Comparison of ENCODE assay signal across 1 cellular context in the genomic region with DNA sequence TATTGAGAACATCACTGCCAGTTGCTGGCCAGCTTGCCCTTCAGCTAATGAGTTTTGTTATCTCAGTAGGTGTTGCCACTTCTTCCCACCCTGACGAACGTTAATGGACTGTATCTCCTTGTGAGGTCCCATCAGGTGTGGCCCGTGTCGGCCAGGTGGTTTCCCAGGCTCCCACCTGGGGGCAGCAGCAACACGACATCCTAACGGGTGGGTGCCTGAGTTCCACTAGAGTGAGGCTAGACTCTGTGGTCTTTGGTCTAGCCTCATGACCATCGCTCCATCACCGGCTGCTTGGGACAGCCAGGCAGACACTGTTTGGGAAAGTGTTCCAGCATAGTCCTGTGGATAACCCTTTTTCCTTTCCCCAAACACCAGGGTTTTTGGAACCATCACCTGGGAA.
TF ChIP-seq lines count a peak whose summit lies in the region.

No MANE protein-coding gene starts in this region.

TF ChIP-seq in GM23338, 12 proteins besides CTCF, POLR2A, EP300 and RAD21:
- TF ChIP-seq, protein P1, sequence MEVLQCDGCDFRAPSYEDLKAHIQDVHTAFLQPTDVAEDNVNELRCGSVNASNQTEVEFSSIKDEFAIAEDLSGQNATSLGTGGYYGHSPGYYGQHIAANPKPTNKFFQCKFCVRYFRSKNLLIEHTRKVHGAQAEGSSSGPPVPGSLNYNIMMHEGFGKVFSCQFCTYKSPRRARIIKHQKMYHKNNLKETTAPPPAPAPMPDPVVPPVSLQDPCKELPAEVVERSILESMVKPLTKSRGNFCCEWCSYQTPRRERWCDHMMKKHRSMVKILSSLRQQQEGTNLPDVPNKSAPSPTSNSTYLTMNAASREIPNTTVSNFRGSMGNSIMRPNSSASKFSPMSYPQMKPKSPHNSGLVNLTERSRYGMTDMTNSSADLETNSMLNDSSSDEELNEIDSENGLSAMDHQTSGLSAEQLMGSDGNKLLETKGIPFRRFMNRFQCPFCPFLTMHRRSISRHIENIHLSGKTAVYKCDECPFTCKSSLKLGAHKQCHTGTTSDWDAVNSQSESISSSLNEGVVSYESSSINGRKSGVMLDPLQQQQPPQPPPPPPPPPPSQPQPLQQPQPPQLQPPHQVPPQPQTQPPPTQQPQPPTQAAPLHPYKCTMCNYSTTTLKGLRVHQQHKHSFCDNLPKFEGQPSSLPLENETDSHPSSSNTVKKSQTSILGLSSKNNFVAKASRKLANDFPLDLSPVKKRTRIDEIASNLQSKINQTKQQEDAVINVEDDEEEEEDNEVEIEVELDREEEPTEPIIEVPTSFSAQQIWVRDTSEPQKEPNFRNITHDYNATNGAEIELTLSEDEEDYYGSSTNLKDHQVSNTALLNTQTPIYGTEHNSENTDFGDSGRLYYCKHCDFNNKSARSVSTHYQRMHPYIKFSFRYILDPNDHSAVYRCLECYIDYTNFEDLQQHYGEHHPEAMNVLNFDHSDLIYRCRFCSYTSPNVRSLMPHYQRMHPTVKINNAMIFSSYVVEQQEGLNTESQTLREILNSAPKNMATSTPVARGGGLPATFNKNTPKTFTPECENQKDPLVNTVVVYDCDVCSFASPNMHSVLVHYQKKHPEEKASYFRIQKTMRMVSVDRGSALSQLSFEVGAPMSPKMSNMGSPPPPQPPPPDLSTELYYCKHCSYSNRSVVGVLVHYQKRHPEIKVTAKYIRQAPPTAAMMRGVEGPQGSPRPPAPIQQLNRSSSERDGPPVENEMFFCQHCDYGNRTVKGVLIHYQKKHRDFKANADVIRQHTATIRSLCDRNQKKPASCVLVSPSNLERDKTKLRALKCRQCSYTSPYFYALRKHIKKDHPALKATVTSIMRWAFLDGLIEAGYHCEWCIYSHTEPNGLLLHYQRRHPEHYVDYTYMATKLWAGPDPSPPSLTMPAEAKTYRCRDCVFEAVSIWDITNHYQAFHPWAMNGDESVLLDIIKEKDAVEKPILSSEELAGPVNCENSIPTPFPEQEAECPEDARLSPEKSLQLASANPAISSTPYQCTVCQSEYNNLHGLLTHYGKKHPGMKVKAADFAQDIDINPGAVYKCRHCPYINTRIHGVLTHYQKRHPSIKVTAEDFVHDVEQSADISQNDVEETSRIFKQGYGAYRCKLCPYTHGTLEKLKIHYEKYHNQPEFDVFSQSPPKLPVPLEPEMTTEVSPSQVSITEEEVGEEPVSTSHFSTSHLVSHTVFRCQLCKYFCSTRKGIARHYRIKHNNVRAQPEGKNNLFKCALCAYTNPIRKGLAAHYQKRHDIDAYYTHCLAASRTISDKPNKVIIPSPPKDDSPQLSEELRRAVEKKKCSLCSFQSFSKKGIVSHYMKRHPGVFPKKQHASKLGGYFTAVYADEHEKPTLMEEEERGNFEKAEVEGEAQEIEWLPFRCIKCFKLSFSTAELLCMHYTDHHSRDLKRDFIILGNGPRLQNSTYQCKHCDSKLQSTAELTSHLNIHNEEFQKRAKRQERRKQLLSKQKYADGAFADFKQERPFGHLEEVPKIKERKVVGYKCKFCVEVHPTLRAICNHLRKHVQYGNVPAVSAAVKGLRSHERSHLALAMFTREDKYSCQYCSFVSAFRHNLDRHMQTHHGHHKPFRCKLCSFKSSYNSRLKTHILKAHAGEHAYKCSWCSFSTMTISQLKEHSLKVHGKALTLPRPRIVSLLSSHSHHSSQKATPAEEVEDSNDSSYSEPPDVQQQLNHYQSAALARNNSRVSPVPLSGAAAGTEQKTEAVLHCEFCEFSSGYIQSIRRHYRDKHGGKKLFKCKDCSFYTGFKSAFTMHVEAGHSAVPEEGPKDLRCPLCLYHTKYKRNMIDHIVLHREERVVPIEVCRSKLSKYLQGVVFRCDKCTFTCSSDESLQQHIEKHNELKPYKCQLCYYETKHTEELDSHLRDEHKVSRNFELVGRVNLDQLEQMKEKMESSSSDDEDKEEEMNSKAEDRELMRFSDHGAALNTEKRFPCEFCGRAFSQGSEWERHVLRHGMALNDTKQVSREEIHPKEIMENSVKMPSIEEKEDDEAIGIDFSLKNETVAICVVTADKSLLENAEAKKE (CRISPR knock-in tag; IDR thresholded peaks at IDR 0.05), result no peak
- TF ChIP-seq STAT1 (IDR thresholded peaks at IDR 0.05; ENCODE audit: unreplicated experiment) (no peak), EZH2 (IDR thresholded peaks at IDR 0.05; ENCODE audit: low read depth, unreplicated experiment) (no peak), CREB1 (CRISPR knock-in tag; IDR thresholded peaks at IDR 0.05; ENCODE audit: low read depth) (no peak), JUNB (IDR thresholded peaks at IDR 0.05; ENCODE audit: unreplicated experiment) (no peak)
